Comparison of ENCODE assay signal across 8 cellular contexts in the genomic region with DNA sequence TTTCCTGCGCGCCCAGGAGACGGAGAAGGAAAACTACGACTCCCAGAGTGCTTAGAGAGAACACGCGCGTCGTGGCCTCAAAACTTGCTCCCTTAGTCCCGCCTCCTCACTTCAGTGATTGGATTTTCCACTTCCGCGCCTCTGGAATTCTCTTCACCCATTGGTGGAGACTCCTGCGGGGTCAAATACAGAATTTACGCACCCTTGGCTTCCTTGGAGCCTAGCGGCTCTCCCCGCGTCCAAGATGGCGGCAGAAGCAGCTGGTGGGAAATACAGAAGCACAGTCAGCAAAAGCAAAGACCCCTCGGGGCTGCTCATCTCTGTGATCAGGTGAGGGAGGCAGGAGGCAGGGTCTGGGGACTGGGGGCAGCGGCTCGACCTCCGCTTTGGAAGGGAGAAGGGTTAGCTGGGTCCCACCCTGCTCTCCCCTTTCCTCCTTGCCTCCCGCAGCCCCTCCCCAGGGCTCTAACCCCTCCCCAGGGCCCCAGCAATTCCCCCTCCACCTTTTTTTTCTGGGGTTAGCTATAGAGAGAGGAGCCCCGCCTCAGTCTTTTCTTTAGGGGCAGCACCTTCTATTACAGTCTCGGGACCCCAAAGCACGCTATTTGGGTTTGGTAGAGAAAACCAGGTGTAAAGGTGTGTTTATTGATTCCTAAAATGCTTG. TPM values are rescaled to one million over a fixed set of nuclear protein-coding genes. Genes with fewer than 3 reads are reported as not detected.
DNase-seq lines count a peak whose midpoint lies in the region; ATAC-seq and TF ChIP-seq lines count a peak whose summit lies in the region.

A gene (plus strand): TSS at position 221 of the 664 bp plus-strand sequence.

- ATAC-seq in GM19043 (IDR thresholded peaks at IDR 0.05; ENCODE audit: low read depth, unreplicated experiment) = peak; percentile 98
- ATAC-seq in HG03378 (IDR thresholded peaks at IDR 0.05; ENCODE audit: unreplicated experiment) = peak; percentile 98

- DNase-seq in AG10803 (ENCODE audit: low read depth) = peak; percentile 96
- peak; percentile 99 for DNase-seq in NCI-H460 (ENCODE audit: extremely low read depth, low read depth)
- DNase-seq in activated CD4-positive, CD25-positive, alpha-beta regulatory T cell treated with anti-CD3 and anti-CD28 coated beads, Interleukin-2, amount 50 U/mL, for 72 hours = peak; percentile 80
- DNase-seq in cerebellar nuclear complex (lab: John Stamatoyannopoulos, UW) = peak; percentile 86 to 92
- peak; percentile 98 for DNase-seq in islet precursor cell
- peak; percentile 84 to 90 (median 87) for DNase-seq in stimulated activated CD4-positive, alpha-beta T cell treated with anti-CD3 and anti-CD28 coated beads, Interleukin-12 subunit alpha, Interleukin-12 subunit beta, amount 100 ng/mL, for 48 hours (ENCODE audit: low read depth in 2 of 3, low spot score in 1 of 3)

- peak within 1 kb of the TSS; percentile 91 for H3K4me3 ChIP-seq in AG10803 (ENCODE audit: low read length)

- TF ChIP-seq CTCF in AG10803 (conservative IDR thresholded peaks at IDR 0.05; ENCODE audit: low read length) = no peak

RNA-seq across cellular contexts. Expression of the gene that starts here (rescaled TPM):
- total RNA-seq in NCI-H460 (2014; rRNA removed; shearing (Covaris generic)) = 77.0 and 78.0 TPM in 2 replicates
- polyA plus RNA-seq in NCI-H460 (2014; cell fraction: nucleus; rRNA removed) = 16.6 and 18.3 TPM in 2 replicates

Comparison
In these comparisons a context has a peak if more than half of its experiments do, and no peak if none do; other contexts are left out.
1. Peak in every context shown above with its lines: DNase-seq, ATAC-seq and H3K4me3 ChIP-seq.